Comparison of ENCODE assay signal across 29 cellular contexts in genomic region chr16:1974157-1975070, GRCh38. TPM values are rescaled to one million over a fixed set of nuclear protein-coding genes. Genes with fewer than 3 reads are reported as not detected.
DNase-seq lines count a peak whose midpoint lies in the region; ATAC-seq and TF ChIP-seq lines count a peak whose summit lies in the region.
"Had no signal": no experiment of that assay in that cellular context is flagged by ENCODE, and none has a peak within 500 bp of the region (broad histone marks: within the 10 kb centered on the region; RNA-seq: fewer than 3 reads in every experiment).

No MANE protein-coding gene starts in this region.

- no peak overlapping the region for H3K4me3 ChIP-seq in GM23338
- H3K4me3 ChIP-seq: dorsolateral prefrontal cortex, gastroesophageal sphincter, MG63, pancreas, tibial nerve had no signal

- no peaks in the 10 kb centered on the region; the same call in none of the 2 replicates for H4K20me1 ChIP-seq in GM23338 (replicated peaks; ENCODE audit: insufficient read depth)

- DNase-seq in activated CD8-positive, alpha-beta T cell treated with anti-CD3 and anti-CD28 coated beads, Interleukin-2, amount 10 ng/mL, durations not matched to agents 7 days and 5 days: no peak
- no peak for DNase-seq in activated CD8-positive, alpha-beta T cell treated with anti-CD3 and anti-CD28 coated beads for 36 hours
- DNase-seq in GM23338 (ENCODE audit: low spot score): no peak
- DNase-seq in effector memory CD8-positive, alpha-beta T cell: no peak
- DNase-seq in neural crest cell (ENCODE audit: low read depth, low spot score): no peak
- no peak for DNase-seq in activated effector memory CD4-positive, alpha-beta T cell treated with Interleukin-2 at 50 U/mL for 16 hours
- no peak for DNase-seq in dermis blood vessel endothelial cell
- DNase-seq: activated T-cell treated with anti-CD3 and anti-CD28 coated beads, Interleukin-2, amount 50 U/mL, for 72 hours; AML-193; aorta; central memory CD4-positive, alpha-beta T cell; dorsolateral prefrontal cortex; GDM1; hippocampal formation; KG1; mesendoderm; MG63; NCI-H1417; NCI-H82; stimulated activated CD4-positive, alpha-beta T cell treated with anti-CD3 and anti-CD28 coated beads, Interleukin-2, amount 100 ng/mL, for 24 hours had no signal

- H3K27me3 Mint-ChIP-seq in activated CD8-positive, alpha-beta T cell treated with anti-CD3 and anti-CD28 coated beads, Interleukin-2, amount 10 ng/mL, durations not matched to agents 7 days and 5 days (ENCODE audit: low read depth): no peaks in the 10 kb centered on the region
- H3K27me3 Mint-ChIP-seq in activated CD8-positive, alpha-beta T cell treated with anti-CD3 and anti-CD28 coated beads for 36 hours: no peaks in the 10 kb centered on the region
- peaks cover 15% of the 10 kb centered on the region for H3K27me3 Mint-ChIP-seq in GM23338 (ENCODE audit: insufficient read depth, low read depth, poor library complexity)
- H3K27me3 Mint-ChIP-seq in effector memory CD8-positive, alpha-beta T cell: no peaks in the 10 kb centered on the region
- H3K27me3 Mint-ChIP-seq in neural crest cell (ENCODE audit: low read depth): peaks cover 16% of the 10 kb centered on the region

- ATAC-seq in activated CD8-positive, alpha-beta T cell treated with anti-CD3 and anti-CD28 coated beads, Interleukin-2, amount 10 ng/mL, durations not matched to agents 7 days and 5 days: no peak
- no peak for ATAC-seq in activated CD8-positive, alpha-beta T cell treated with anti-CD3 and anti-CD28 coated beads for 36 hours
- ATAC-seq in GM23338 (no peak), GM19035 (IDR thresholded peaks at IDR 0.05; ENCODE audit: unreplicated experiment) (no peak)
- ATAC-seq in effector memory CD8-positive, alpha-beta T cell (replicated peaks): no peak
- ATAC-seq: activated CD4-positive, CD25-positive, alpha-beta regulatory T cell treated with anti-CD3 and anti-CD28 coated beads, Interleukin-2, amount 50 U/mL, for 24 hours; activated naive CD4-positive, alpha-beta T cell treated with anti-CD3 and anti-CD28 coated beads, Interleukin-2, amount 50 U/mL, for 72 hours; activated T-cell treated with anti-CD3 and anti-CD28 coated beads, Interleukin-2, amount 50 U/mL, for 72 hours; gastroesophageal sphincter; pancreas had no signal

- H3K9me2 ChIP-seq in GM23338 (ENCODE audit: insufficient read depth): no peaks in the 10 kb centered on the region

- CTCF ChIA-PET in activated CD8-positive, alpha-beta T cell treated with anti-CD3 and anti-CD28 coated beads, Interleukin-2, amount 10 ng/mL, durations not matched to agents 7 days and 5 days (lab: Charles Lee): no interaction called here
- CTCF ChIA-PET in activated CD8-positive, alpha-beta T cell treated with anti-CD3 and anti-CD28 coated beads for 36 hours (lab: Charles Lee): interaction anchor here (2.0 kb wide), 1 partner anchor 30 kb away, joined by 4 read pairs; no protein-coding TSS in a partner anchor

- intact Hi-C loops in activated CD8-positive, alpha-beta T cell treated with anti-CD3 and anti-CD28 coated beads for 36 hours (cut with micrococcal nuclease): no loop called here

- no peaks in the 10 kb centered on the region for H3K27me3 ChIP-seq in GM23338 (ENCODE audit: insufficient read depth)
- H3K27me3 ChIP-seq: MG63, pancreas had no signal

- no peak overlapping the region for H3K27ac ChIP-seq in GM23338 (ENCODE audit: low read depth)
- H3K27ac ChIP-seq: dorsolateral prefrontal cortex, gastroesophageal sphincter, pancreas, tibial nerve had no signal

- H3K36me3 ChIP-seq in GM23338 (ENCODE audit: insufficient read depth): no peaks in the 10 kb centered on the region

- no peak for TF ChIP-seq CTCF in activated CD8-positive, alpha-beta T cell treated with anti-CD3 and anti-CD28 coated beads for 36 hours (IDR thresholded peaks at IDR 0.05)
- TF ChIP-seq CTCF in GM23338 (conservative IDR thresholded peaks at IDR 0.05; ENCODE audit: low read depth in 2 of 2) (no peak), neural crest cell (conservative IDR thresholded peaks at IDR 0.05) (no peak)

- 0 out of 2 replicates have a peak, but pooled peaks cover 8% of the 10 kb centered on the region for H3F3A ChIP-seq in GM23338 (replicated peaks; ENCODE audit: low read depth)

- no peak overlapping the region for H2AFZ ChIP-seq in GM23338

- H3K4me3 Mint-ChIP-seq in activated CD8-positive, alpha-beta T cell treated with anti-CD3 and anti-CD28 coated beads, Interleukin-2, amount 10 ng/mL, durations not matched to agents 7 days and 5 days: peak overlapping the region; percentile 12
- H3K4me3 Mint-ChIP-seq in activated CD8-positive, alpha-beta T cell treated with anti-CD3 and anti-CD28 coated beads for 36 hours: no peak overlapping the region
- H3K4me3 Mint-ChIP-seq in GM23338 (0 out of 3 replicates have a peak overlapping the region, but pooled peaks have one; percentile 19), neural crest cell (peak overlapping the region; percentile 44)
- H3K4me3 Mint-ChIP-seq in effector memory CD8-positive, alpha-beta T cell: peak overlapping the region; percentile 23 to 40

- H3K4me1 Mint-ChIP-seq in activated CD8-positive, alpha-beta T cell treated with anti-CD3 and anti-CD28 coated beads, Interleukin-2, amount 10 ng/mL, durations not matched to agents 7 days and 5 days (ENCODE audit: low read depth): peaks cover 30% of the 10 kb centered on the region
- peaks cover 21% of the 10 kb centered on the region for H3K4me1 Mint-ChIP-seq in activated CD8-positive, alpha-beta T cell treated with anti-CD3 and anti-CD28 coated beads for 36 hours (ENCODE audit: low read depth)
- peaks cover 12% of the 10 kb centered on the region for H3K4me1 Mint-ChIP-seq in GM23338
- peaks cover 19 to 20% of the 10 kb centered on the region in 2 donors for H3K4me1 Mint-ChIP-seq in effector memory CD8-positive, alpha-beta T cell (ENCODE audit: low read depth in 2 of 2)
- peaks cover 18% of the 10 kb centered on the region for H3K4me1 Mint-ChIP-seq in neural crest cell

- POLR2A ChIA-PET in activated CD8-positive, alpha-beta T cell treated with anti-CD3 and anti-CD28 coated beads, Interleukin-2, amount 10 ng/mL, durations not matched to agents 7 days and 5 days (lab: Charles Lee): interaction anchor here (1.3 to 4.2 kb wide), 2 partner anchors 10 kb away, joined by 5 to 31 read pairs; partner anchors contain the start of gene RPS2
- POLR2A ChIA-PET in activated CD8-positive, alpha-beta T cell treated with anti-CD3 and anti-CD28 coated beads for 36 hours (lab: Charles Lee): interaction anchor here (0.9 to 29.2 kb wide), 6 partner anchors 8 to 16 kb away, joined by 3 to 505 read pairs (median 6); partner anchors contain the start of genes NDUFB10, RNF151, RPS2 and TBL3

- no peak overlapping the region for H3K4me2 ChIP-seq in GM23338

- H3K4me1 ChIP-seq in GM23338 (ENCODE audit: insufficient read depth): peaks cover 14% of the 10 kb centered on the region; the same call in 1 of the 2 replicates

- H3K36me3 Mint-ChIP-seq in activated CD8-positive, alpha-beta T cell treated with anti-CD3 and anti-CD28 coated beads, Interleukin-2, amount 10 ng/mL, durations not matched to agents 7 days and 5 days (ENCODE audit: low read depth): peaks cover 17% of the 10 kb centered on the region
- H3K36me3 Mint-ChIP-seq in activated CD8-positive, alpha-beta T cell treated with anti-CD3 and anti-CD28 coated beads for 36 hours (ENCODE audit: low read depth): peaks cover 45% of the 10 kb centered on the region
- H3K36me3 Mint-ChIP-seq in GM23338 (ENCODE audit: low read depth) (peaks cover 16% of the 10 kb centered on the region), neural crest cell (ENCODE audit: low read depth) (no peaks in the 10 kb centered on the region)
- H3K36me3 Mint-ChIP-seq in effector memory CD8-positive, alpha-beta T cell (ENCODE audit: insufficient read depth): peaks cover 29% of the 10 kb centered on the region

- no peak overlapping the region for H3K27ac Mint-ChIP-seq in activated CD8-positive, alpha-beta T cell treated with anti-CD3 and anti-CD28 coated beads, Interleukin-2, amount 10 ng/mL, durations not matched to agents 7 days and 5 days
- no peak overlapping the region for H3K27ac Mint-ChIP-seq in activated CD8-positive, alpha-beta T cell treated with anti-CD3 and anti-CD28 coated beads for 36 hours
- H3K27ac Mint-ChIP-seq in GM23338 (no peak overlapping the region), neural crest cell (ENCODE audit: unreplicated experiment) (no peak overlapping the region)
- H3K27ac Mint-ChIP-seq in effector memory CD8-positive, alpha-beta T cell: no peak overlapping the region
- H3K27ac Mint-ChIP-seq: activated T-cell treated with anti-CD3 and anti-CD28 coated beads, Interleukin-2, amount 50 U/mL, for 72 hours had no signal

- H3K79me2 ChIP-seq in GM23338 (replicated peaks; ENCODE audit: insufficient read depth): peaks cover 21% of the 10 kb centered on the region

- H3K9me3 Mint-ChIP-seq in activated CD8-positive, alpha-beta T cell treated with anti-CD3 and anti-CD28 coated beads, Interleukin-2, amount 10 ng/mL, durations not matched to agents 7 days and 5 days (ENCODE audit: insufficient read depth): no peaks in the 10 kb centered on the region
- no peaks in the 10 kb centered on the region for H3K9me3 Mint-ChIP-seq in activated CD8-positive, alpha-beta T cell treated with anti-CD3 and anti-CD28 coated beads for 36 hours
- H3K9me3 Mint-ChIP-seq in GM23338 (peaks cover 3% of the 10 kb centered on the region; the same call in 1 of the 3 replicates), neural crest cell (no peaks in the 10 kb centered on the region)
- no peaks in the 10 kb centered on the region for H3K9me3 Mint-ChIP-seq in effector memory CD8-positive, alpha-beta T cell
- H3K9me3 Mint-ChIP-seq: activated naive CD4-positive, alpha-beta T cell treated with anti-CD3 and anti-CD28 coated beads, Interleukin-2, amount 50 U/mL, for 72 hours; activated T-cell treated with anti-CD3 and anti-CD28 coated beads, Interleukin-2, amount 50 U/mL, for 72 hours had no signal

RNA-seq across cellular contexts. Expression of gene TBL3, which starts 2.6 kb away (rescaled TPM):
- 10 to 100 TPM; 37.6 to 37.9 TPM for total RNA-seq in activated CD8-positive, alpha-beta T cell treated with anti-CD3 and anti-CD28 coated beads, Interleukin-2, amount 10 ng/mL, durations not matched to agents 7 days and 5 days
- total RNA-seq in activated CD8-positive, alpha-beta T cell treated with anti-CD3 and anti-CD28 coated beads for 36 hours: 10 to 100 TPM; 54.4 to 56.0 TPM
- 122 and 157 TPM in 2 replicates for total RNA-seq in GM23338 (2014; rRNA removed; shearing (Covaris generic))
- 67.0 and 68.8 TPM in 2 replicates for polyA plus RNA-seq in GM23338 (2016; fragmentation: Nextera tagmentation; extraction: Ambion mirVana)
- total RNA-seq in neural crest cell (39.5 and 39.6 TPM in 2 replicates), dermis blood vessel endothelial cell (46.1 and 71.8 TPM in 2 replicates)

RNA-seq across cellular contexts. Expression of gene NOXO1, which starts 6.9 kb away (rescaled TPM):
- not detected for total RNA-seq in activated CD8-positive, alpha-beta T cell treated with anti-CD3 and anti-CD28 coated beads, Interleukin-2, amount 10 ng/mL, durations not matched to agents 7 days and 5 days
- total RNA-seq in activated CD8-positive, alpha-beta T cell treated with anti-CD3 and anti-CD28 coated beads for 36 hours: under 1 TPM in 1 of 2 experiments, not detected in 1; 0.31 TPM
- total RNA-seq in GM23338 (2014; rRNA removed; shearing (Covaris generic)): 1.2 and 2.0 TPM in 2 replicates
- 2.0 and 2.6 TPM in 2 replicates for polyA plus RNA-seq in GM23338 (2016; fragmentation: Nextera tagmentation; extraction: Ambion mirVana)
- total RNA-seq in neural crest cell: 0.63 and 0.75 TPM in 2 replicates
- total RNA-seq in dermis blood vessel endothelial cell: 0.34 TPM in 1 of 2 replicates, not detected in the other
- total RNA-seq: A172; activated naive CD4-positive, alpha-beta T cell treated with anti-CD3 and anti-CD28 coated beads, Interleukin-2, amount 50 U/mL, for 72 hours; aorta; fibroblast of lung had no signal

RNA-seq across cellular contexts. Expression of gene RNF151, which starts 7.8 kb away (rescaled TPM):
- not detected for total RNA-seq in activated CD8-positive, alpha-beta T cell treated with anti-CD3 and anti-CD28 coated beads, Interleukin-2, amount 10 ng/mL, durations not matched to agents 7 days and 5 days
- not detected for total RNA-seq in activated CD8-positive, alpha-beta T cell treated with anti-CD3 and anti-CD28 coated beads for 36 hours
- total RNA-seq in GM23338 (2014; rRNA removed; shearing (Covaris generic)): not detected in 2 replicates
- polyA plus RNA-seq in GM23338 (2016; fragmentation: Nextera tagmentation; extraction: Ambion mirVana): not detected in 2 replicates
- total RNA-seq in neural crest cell: not detected in 2 replicates
- total RNA-seq in dermis blood vessel endothelial cell: not detected in 2 replicates
- total RNA-seq: A172; activated CD8-positive, alpha-beta memory T cell treated with anti-CD3 and anti-CD28 coated beads for 36 hours; aorta; fibroblast of lung; gastroesophageal sphincter; pancreas; tibial nerve had no signal
- polyA plus RNA-seq: aorta, fibroblast of lung had no signal

RNA-seq across cellular contexts. Expression of gene GFER, which starts 9.6 kb away (rescaled TPM):
- total RNA-seq in activated CD8-positive, alpha-beta T cell treated with anti-CD3 and anti-CD28 coated beads, Interleukin-2, amount 10 ng/mL, durations not matched to agents 7 days and 5 days: 10 to 100 TPM; 27.2 to 30.5 TPM
- 10 to 100 TPM; 33.5 to 33.9 TPM for total RNA-seq in activated CD8-positive, alpha-beta T cell treated with anti-CD3 and anti-CD28 coated beads for 36 hours
- 40.1 and 53.2 TPM in 2 replicates for total RNA-seq in GM23338 (2014; rRNA removed; shearing (Covaris generic))
- polyA plus RNA-seq in GM23338 (2016; fragmentation: Nextera tagmentation; extraction: Ambion mirVana): 64.5 and 68.5 TPM in 2 replicates
- 42.5 and 43.3 TPM in 2 replicates for total RNA-seq in neural crest cell
- total RNA-seq in dermis blood vessel endothelial cell: 9.0 and 13.4 TPM in 2 replicates

RNA-seq across cellular contexts. Expression of gene RPS2, which starts 9.8 kb away (rescaled TPM):
- total RNA-seq in activated CD8-positive, alpha-beta T cell treated with anti-CD3 and anti-CD28 coated beads, Interleukin-2, amount 10 ng/mL, durations not matched to agents 7 days and 5 days: 1,000 to 10,000 TPM; 2,821 to 2,910 TPM
- 1,000 to 10,000 TPM; 5,572 to 5,598 TPM for total RNA-seq in activated CD8-positive, alpha-beta T cell treated with anti-CD3 and anti-CD28 coated beads for 36 hours
- total RNA-seq in GM23338 (2014; rRNA removed; shearing (Covaris generic)): 3,232 and 3,786 TPM in 2 replicates
- 3,992 and 4,335 TPM in 2 replicates for polyA plus RNA-seq in GM23338 (2016; fragmentation: Nextera tagmentation; extraction: Ambion mirVana)
- 3,479 and 3,508 TPM in 2 replicates for total RNA-seq in neural crest cell
- 1,669 and 1,784 TPM in 2 replicates for total RNA-seq in dermis blood vessel endothelial cell
